In genomic region chr7:128357366-128357662, GRCh38 we compare ENCODE assay signal across 18 cellular contexts. TPM values are rescaled to one million over a fixed set of nuclear protein-coding genes. Genes with fewer than 3 reads are reported as not detected.
DNase-seq lines count a peak whose midpoint lies in the region; ATAC-seq and TF ChIP-seq lines count a peak whose summit lies in the region.
"Had no signal": no experiment of that assay in that cellular context is flagged by ENCODE, and none has a peak within 500 bp of the region (broad histone marks: within the 10 kb centered on the region; RNA-seq: fewer than 3 reads in every experiment).

No MANE protein-coding gene starts in this region.

- no peak overlapping the region for H3K4me3 Mint-ChIP-seq in nephron
- H3K4me3 Mint-ChIP-seq: GM23338 had no signal

- intact Hi-C loops in heart left ventricle (cut with DNase I) (no loop called here), cardiac septum (cut with DNase I) (no loop called here)

- H3K27me3 Mint-ChIP-seq in nephron (ENCODE audit: low read depth): peaks cover 37% of the 10 kb centered on the region

- TF ChIP-seq POLR2A in heart left ventricle (IDR thresholded peaks at IDR 0.05): no peak

- H3K27me3 ChIP-seq in heart left ventricle: peaks cover 0 to 27% (median 10%) of the 10 kb centered on the region in 9 donors

- DNase-seq in heart left ventricle (peak in 4 of 5 donors; percentile 48 to 69 (median 53)), cardiac septum (ENCODE audit: low spot score) (no peak), NCI-H2227 (lab: John Stamatoyannopoulos, UW; ENCODE audit: unreplicated experiment) (no peak), activated gamma-delta T cell (lab: John Stamatoyannopoulos, UW) (no peak), superior temporal gyrus (ENCODE audit: extremely low spot score) (no peak)
- DNase-seq: GF-D8, KG1, NCI-H1092 treated with DMSO at 0.1 percent for 48 hours, NCI-H2081 treated with DMSO at 0.1 percent for 48 hours, NCI-H510A treated with DMSO at 0.1 percent for 48 hours had no signal

- H3K4me3 ChIP-seq in heart left ventricle: no peak overlapping the region
- H3K4me3 ChIP-seq: A549, GM23338, SJSA1 had no signal

- no peaks in the 10 kb centered on the region for H3K36me3 Mint-ChIP-seq in nephron (ENCODE audit: low read depth)

- 32 to 49% (median 45%) methylated on average over 1 to 5 of the region's 5 CpGs for WGBS in heart left ventricle, 4 donors

- H3K4me1 ChIP-seq in heart left ventricle: peaks cover 0 to 33% (median 10%) of the 10 kb centered on the region in 12 donors
- H3K4me1 ChIP-seq: A549 had no signal

- peak overlapping the region in 2 of 3 experiments; percentile 21 to 87 for H3K27ac Mint-ChIP-seq in nephron
- H3K27ac Mint-ChIP-seq: GM23338 had no signal

- ATAC-seq in heart left ventricle (peak in 3 of 4 donors; percentile 76 to 95 (median 87)), SK-N-SH treated with all-trans-retinoic acid at 6 μM for 48 hours (peak; percentile 38), GM18517 (IDR thresholded peaks at IDR 0.05; ENCODE audit: unreplicated experiment) (no peak)
- ATAC-seq: A549, GM23338 had no signal

- TF ChIP-seq CTCF in heart left ventricle (IDR thresholded peaks at IDR 0.05) (no peak), nephron (IDR thresholded peaks at IDR 0.05; ENCODE audit: unreplicated experiment in 3 of 3) (no peak)

- peaks cover 22% of the 10 kb centered on the region for H3K4me1 Mint-ChIP-seq in nephron

- no peaks in the 10 kb centered on the region for H3K9me3 ChIP-seq in heart left ventricle
- H3K9me3 ChIP-seq: A549, SJSA1 had no signal

- no peaks in the 10 kb centered on the region for H3K9me3 Mint-ChIP-seq in nephron
- H3K9me3 Mint-ChIP-seq: GM23338 had no signal

- peak overlapping the region in 2 of 12 donors; percentile 19 to 30 for H3K27ac ChIP-seq in heart left ventricle
- H3K27ac ChIP-seq: A549, C4-2B, SJSA1 had no signal

- no peaks in the 10 kb centered on the region for H3K36me3 ChIP-seq in heart left ventricle
- H3K36me3 ChIP-seq: SJSA1 had no signal

TF ChIP-seq in SK-N-SH treated with all-trans-retinoic acid at 6 μM for 48 hours, 23 proteins besides CTCF, POLR2A, EP300 and RAD21:
- TF ChIP-seq ZNF70 (CRISPR knock-in tag; IDR thresholded peaks at IDR 0.05) (peak; percentile 60; the same call in 1 of the 2 replicates), PPARA (CRISPR knock-in tag; IDR thresholded peaks at IDR 0.05; ENCODE audit: borderline replicate concordance) (no peak), ZNF565 (CRISPR knock-in tag; conservative IDR thresholded peaks at IDR 0.05; ENCODE audit: low read depth) (no peak), TSHZ2 (CRISPR knock-in tag; IDR thresholded peaks at IDR 0.05) (peak; percentile 95), TCF4 (CRISPR knock-in tag; IDR thresholded peaks at IDR 0.05; ENCODE audit: borderline replicate concordance) (peak; percentile 95), CREB5 (CRISPR knock-in tag; IDR thresholded peaks at IDR 0.05; ENCODE audit: low read depth) (no peak), CSDC2 (CRISPR knock-in tag; IDR thresholded peaks at IDR 0.05) (no peak), CSRNP3 (CRISPR knock-in tag; IDR thresholded peaks at IDR 0.05) (0 out of 2 replicates have a peak, but pooled peaks have one; percentile 12), ZNF8 (CRISPR knock-in tag; IDR thresholded peaks at IDR 0.05) (peak; percentile 18; the same call in 1 of the 2 replicates)

RNA-seq across cellular contexts. Expression of gene PRRT4, which starts 4.2 kb away (rescaled TPM):
- total RNA-seq in heart left ventricle: 1 to 10 TPM in 8 of 9 donors, under 1 TPM in 1; 0.31 to 3.1 (median 1.9) TPM
- polyA plus RNA-seq in heart left ventricle: 1 to 10 TPM in 1 of 2 donors, under 1 TPM in 1; 0.51 to 2.7 TPM
- total RNA-seq in cardiac septum: 2.4 TPM
- total RNA-seq: RPMI7951, SJSA1 had no signal

RNA-seq across cellular contexts. Expression of gene RBM28, which starts 13.6 kb away (rescaled TPM):
- total RNA-seq in heart left ventricle: 10 to 100 TPM; 12.0 to 29.0 (median 25.3) TPM
- 10 to 100 TPM; 21.7 to 40.2 TPM for polyA plus RNA-seq in heart left ventricle
- 35.1 TPM for total RNA-seq in cardiac septum

RNA-seq across cellular contexts. Expression of gene IMPDH1, which starts 52.5 kb away (rescaled TPM):
- total RNA-seq in heart left ventricle (10 to 100 TPM; 12.3 to 65.3 (median 25.7) TPM), cardiac septum (22.2 TPM)
- polyA plus RNA-seq in heart left ventricle: 10 to 100 TPM; 16.6 to 23.6 TPM

Comparison
In these comparisons a context has a peak if more than half of its experiments do, and no peak if none do; other contexts are left out.
1. DNase-seq: peak in heart left ventricle (4 of 5); none in cardiac septum (single experiment), NCI-H2227 (single experiment), activated gamma-delta T cell (single experiment) and superior temporal gyrus (single experiment).